In the genomic region with DNA sequence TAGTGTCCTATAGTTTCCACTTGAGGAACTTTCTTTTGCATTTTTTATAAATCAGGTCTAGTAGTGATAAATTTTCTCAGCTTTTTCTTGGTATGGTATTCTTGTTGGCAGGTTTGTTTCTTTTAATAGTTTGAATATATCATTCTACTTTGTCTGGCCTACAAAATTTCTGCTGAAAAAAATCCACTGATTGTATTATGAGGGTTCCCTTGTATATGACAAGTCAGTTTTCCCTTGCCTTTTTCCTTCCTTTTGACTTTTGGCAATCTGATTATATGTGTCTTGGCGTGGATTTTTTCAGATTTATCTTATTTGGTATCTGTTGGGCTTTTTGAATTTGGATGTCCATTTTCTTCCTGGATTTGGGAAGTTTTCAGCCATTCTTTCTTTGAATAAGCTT, we compare ENCODE assay signal across 3 cellular contexts.
TF ChIP-seq lines count a peak whose summit lies in the region.

No MANE protein-coding gene starts in this region.

TF ChIP-seq in HCT116, 20 proteins besides CTCF, POLR2A, EP300 and RAD21:
- TF ChIP-seq CBX3 (IDR thresholded peaks at IDR 0.05; ENCODE audit: low read depth), result peak; percentile 45; the same call in 1 of the 2 replicates
- no peak for TF ChIP-seq ZFX (IDR thresholded peaks at IDR 0.05)

TF ChIP-seq in HEK293, 187 proteins besides CTCF, POLR2A, EP300 and RAD21 (continued from another document):
- TF ChIP-seq, protein P1, sequence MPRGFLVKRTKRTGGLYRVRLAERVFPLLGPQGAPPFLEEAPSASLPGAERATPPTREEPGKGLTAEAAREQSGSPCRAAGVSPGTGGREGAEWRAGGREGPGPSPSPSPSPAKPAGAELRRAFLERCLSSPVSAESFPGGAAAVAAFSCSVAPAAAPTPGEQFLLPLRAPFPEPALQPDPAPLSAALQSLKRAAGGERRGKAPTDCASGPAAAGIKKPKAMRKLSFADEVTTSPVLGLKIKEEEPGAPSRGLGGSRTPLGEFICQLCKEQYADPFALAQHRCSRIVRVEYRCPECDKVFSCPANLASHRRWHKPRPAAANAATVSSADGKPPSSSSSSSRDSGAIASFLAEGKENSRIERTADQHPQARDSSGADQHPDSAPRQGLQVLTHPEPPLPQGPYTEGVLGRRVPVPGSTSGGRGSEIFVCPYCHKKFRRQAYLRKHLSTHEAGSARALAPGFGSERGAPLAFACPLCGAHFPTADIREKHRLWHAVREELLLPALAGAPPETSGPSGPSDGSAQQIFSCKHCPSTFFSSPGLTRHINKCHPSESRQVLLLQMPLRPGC (tag by site-specific recombination; IDR thresholded peaks at IDR 0.05), result no peak
- TF ChIP-seq KLF7 (tag by site-specific recombination; IDR thresholded peaks at IDR 0.05; ENCODE audit: borderline replicate concordance), result no peak
- TF ChIP-seq GLI4 (tag by site-specific recombination; IDR thresholded peaks at IDR 0.05), result no peak
- no peak for TF ChIP-seq ZNF501 (tag by site-specific recombination; IDR thresholded peaks at IDR 0.05)
- peak; percentile 99 for TF ChIP-seq ZNF791 (tag by site-specific recombination; IDR thresholded peaks at IDR 0.05)
- 0 out of 2 replicates have a peak, but pooled peaks have one; percentile 17 for TF ChIP-seq ZNF626 (tag by site-specific recombination; IDR thresholded peaks at IDR 0.05)
- TF ChIP-seq ZNF707 (tag by site-specific recombination; IDR thresholded peaks at IDR 0.05), result no peak
- peak; percentile 99 for TF ChIP-seq TRIM28 (IDR thresholded peaks at IDR 0.05; ENCODE audit: borderline replicate concordance, low read length)
- TF ChIP-seq ZNF629 (tag by site-specific recombination; IDR thresholded peaks at IDR 0.05), result no peak
- TF ChIP-seq SETDB1 (IDR thresholded peaks at IDR 0.05; ENCODE audit: insufficient read length, low read length), result peak; percentile 99

TF ChIP-seq in K562, 482 proteins besides CTCF, POLR2A, EP300 and RAD21 (continued from another document):
- TF ChIP-seq, protein P2, sequence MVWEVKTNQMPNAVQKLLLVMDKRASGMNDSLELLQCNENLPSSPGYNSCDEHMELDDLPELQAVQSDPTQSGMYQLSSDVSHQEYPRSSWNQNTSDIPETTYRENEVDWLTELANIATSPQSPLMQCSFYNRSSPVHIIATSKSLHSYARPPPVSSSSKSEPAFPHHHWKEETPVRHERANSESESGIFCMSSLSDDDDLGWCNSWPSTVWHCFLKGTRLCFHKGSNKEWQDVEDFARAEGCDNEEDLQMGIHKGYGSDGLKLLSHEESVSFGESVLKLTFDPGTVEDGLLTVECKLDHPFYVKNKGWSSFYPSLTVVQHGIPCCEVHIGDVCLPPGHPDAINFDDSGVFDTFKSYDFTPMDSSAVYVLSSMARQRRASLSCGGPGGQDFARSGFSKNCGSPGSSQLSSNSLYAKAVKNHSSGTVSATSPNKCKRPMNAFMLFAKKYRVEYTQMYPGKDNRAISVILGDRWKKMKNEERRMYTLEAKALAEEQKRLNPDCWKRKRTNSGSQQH (CRISPR knock-in tag; IDR thresholded peaks at IDR 0.05), result no peak
- TF ChIP-seq, protein P3, sequence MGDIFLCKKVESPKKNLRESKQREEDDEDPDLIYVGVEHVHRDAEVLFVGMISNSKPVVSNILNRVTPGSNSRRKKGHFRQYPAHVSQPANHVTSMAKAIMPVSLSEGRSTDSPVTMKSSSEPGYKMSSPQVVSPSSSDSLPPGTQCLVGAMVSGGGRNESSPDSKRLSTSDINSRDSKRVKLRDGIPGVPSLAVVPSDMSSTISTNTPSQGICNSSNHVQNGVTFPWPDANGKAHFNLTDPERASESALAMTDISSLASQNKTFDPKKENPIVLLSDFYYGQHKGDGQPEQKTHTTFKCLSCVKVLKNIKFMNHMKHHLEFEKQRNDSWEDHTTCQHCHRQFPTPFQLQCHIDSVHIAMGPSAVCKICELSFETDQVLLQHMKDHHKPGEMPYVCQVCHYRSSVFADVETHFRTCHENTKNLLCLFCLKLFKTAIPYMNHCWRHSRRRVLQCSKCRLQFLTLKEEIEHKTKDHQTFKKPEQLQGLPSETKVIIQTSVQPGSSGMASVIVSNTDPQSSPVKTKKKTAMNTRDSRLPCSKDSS (IDR thresholded peaks at IDR 0.05; ENCODE audit: low read depth, partially characterized antibody), result peak; percentile 51
- TF ChIP-seq TRIM28 (IDR thresholded peaks at IDR 0.05) (peak; percentile 93), CBX5 (IDR thresholded peaks at IDR 0.05; ENCODE audit: borderline replicate concordance, low read depth) (peak; percentile 82), CBX1 (IDR thresholded peaks at IDR 0.05; ENCODE audit: low read depth) (0 out of 2 replicates have a peak, but pooled peaks have one; percentile 22), CBX3 (IDR thresholded peaks at IDR 0.05; ENCODE audit: borderline replicate concordance in 1 of 2, low read length in 2 of 2) (peak in 1 of 2 experiments; percentile 80; a peak in 2 of 3 replicates), FOXA3 (CRISPR knock-in tag; conservative IDR thresholded peaks at IDR 0.05 in 1 of 2, IDR thresholded peaks at IDR 0.05 in 1 of 2) (no peak), ZNF507 (tag; conservative IDR thresholded peaks at IDR 0.05) (0 out of 2 replicates have a peak, but pooled peaks have one; percentile 25)
TF ChIP-seq in K562: peak in this region for 6.
